In the genomic region with DNA sequence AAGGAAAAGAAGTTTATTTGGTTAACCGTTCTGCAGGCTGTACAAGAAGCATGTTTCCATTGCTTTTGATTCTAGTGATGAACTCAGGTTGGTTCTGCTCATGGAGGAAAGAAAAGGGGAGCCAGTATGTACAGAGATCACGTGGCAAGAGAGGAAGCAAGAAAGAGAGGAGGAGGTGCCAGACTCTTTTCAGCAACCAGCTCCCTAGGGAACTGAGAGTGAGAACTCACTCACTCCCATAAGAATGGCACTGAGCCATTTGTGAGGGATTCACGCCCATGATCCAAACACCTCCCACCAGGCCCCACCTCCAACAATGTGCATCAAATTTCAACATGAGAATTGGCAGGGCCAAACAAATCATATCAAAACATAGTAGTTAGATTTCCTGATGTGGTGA, we compare ENCODE assay signal across 11 cellular contexts.
DNase-seq lines count a peak whose midpoint lies in the region; ATAC-seq and TF ChIP-seq lines count a peak whose summit lies in the region.
"Had no signal": no experiment of that assay in that cellular context is flagged by ENCODE, and none has a peak within 500 bp of the region (broad histone marks: within the 10 kb centered on the region; RNA-seq: fewer than 3 reads in every experiment).

No MANE protein-coding gene starts in this region.

- no peak overlapping the region for H3K4me3 ChIP-seq in A673 (ENCODE audit: low read depth, low read length, poor library complexity, severe bottlenecking)
- H3K4me3 ChIP-seq in fibroblast of pulmonary artery (replicated peaks; ENCODE audit: low read depth, low read length) = no peak overlapping the region
- H3K4me3 ChIP-seq in transverse colon = no peak overlapping the region
- H3K4me3 ChIP-seq: heart left ventricle had no signal

- no peaks in the 10 kb centered on the region for H3K27me3 ChIP-seq in A673 (replicated peaks; ENCODE audit: insufficient read depth, low read depth, low read length, poor library complexity)
- no peaks in the 10 kb centered on the region for H3K27me3 ChIP-seq in transverse colon
- H3K27me3 ChIP-seq: heart left ventricle had no signal

- TF ChIP-seq CTCF in A673 (conservative IDR thresholded peaks at IDR 0.05; ENCODE audit: low read depth, low read length) (no peak), fibroblast of pulmonary artery (IDR thresholded peaks at IDR 0.05; ENCODE audit: low read length, missing control alignments) (no peak), transverse colon (IDR thresholded peaks at IDR 0.05) (no peak)

- peak; percentile 56 for ATAC-seq in GM21423 (IDR thresholded peaks at IDR 0.05; ENCODE audit: unreplicated experiment)
- ATAC-seq in GM18505 (IDR thresholded peaks at IDR 0.05; ENCODE audit: unreplicated experiment) = no peak
- ATAC-seq: Panc1 had no signal

- no peaks in the 10 kb centered on the region for H3K9me3 ChIP-seq in A673 (ENCODE audit: low read depth, low read length, poor library complexity, severe bottlenecking)
- H3K9me3 ChIP-seq in transverse colon = no peaks in the 10 kb centered on the region
- H3K9me3 ChIP-seq: heart left ventricle had no signal

- H3K36me3 ChIP-seq in A673 (ENCODE audit: insufficient read depth, low read length, poor library complexity, severe bottlenecking) = no peaks in the 10 kb centered on the region
- H3K36me3 ChIP-seq in transverse colon = no peaks in the 10 kb centered on the region
- H3K36me3 ChIP-seq: heart left ventricle had no signal

- CTCF ChIA-PET in A673 (lab: Charles Lee) = no interaction called here

- TF ChIP-seq EP300 in transverse colon (IDR thresholded peaks at IDR 0.05; ENCODE audit: low read depth) = no peak

- WGBS in transverse colon (ENCODE audit: low coverage in 1 of 2), 2 donors = 20 to 53% methylated on average over 2 to 3 of the region's 3 CpGs

- POLR2A ChIA-PET in A673 (lab: Charles Lee; ENCODE audit: low non-redundant PET) = no interaction called here

- intact Hi-C loops in A673 (cut with micrococcal nuclease; ENCODE audit: unreplicated experiment) = no loop called here
- intact Hi-C loops in transverse colon (cut with DNase I; ENCODE audit: low total_unique reads) = no loop called here

- H3K4me1 ChIP-seq in A673 (ENCODE audit: insufficient read depth, low read length, poor library complexity, severe bottlenecking) (peaks cover 8% of the 10 kb centered on the region), transverse colon (no peaks in the 10 kb centered on the region)
- H3K4me1 ChIP-seq: heart left ventricle had no signal

- BruUV-seq in A673 (replicated peaks; lab: Mats Ljungman, UMichigan) = no TSS peak

- in situ Hi-C loops in transverse colon (cut with MboI; ENCODE audit: low pct_ligation_motif_present in 1 of 4, low pct_unique_long_range_greater_than_20kb in 1 of 4, low sequenced_read_pairs in 3 of 4) = no loop called here

- peak; percentile 93 for DNase-seq in A673 (ENCODE audit: low spot score)
- DNase-seq in NCI-H226 = peak; percentile 44
- DNase-seq in fibroblast of pulmonary artery (ENCODE audit: low read depth) = peak; percentile 64
- DNase-seq in mesenteric fat pad (ENCODE audit: low spot score) = no peak
- no peak for DNase-seq in transverse colon
- DNase-seq in NCI-H1694 treated with DMSO at 0.1 percent for 48 hours (lab: John Stamatoyannopoulos, UW) = no peak
- DNase-seq: activated T-cell treated with anti-CD3 and anti-CD28 coated beads, Interleukin-2, amount 50 U/mL, for 72 hours had no signal

- peak overlapping the region; percentile 3 for H3K27ac ChIP-seq in A673 (ENCODE audit: low read depth, low read length, poor library complexity, severe bottlenecking)
- H3K27ac ChIP-seq in transverse colon = no peak overlapping the region
- H3K27ac ChIP-seq: heart left ventricle had no signal

- no peak for TF ChIP-seq POLR2A in GM18505 (IDR thresholded peaks at IDR 0.05; ENCODE audit: borderline replicate concordance, extremely low read depth, insufficient read depth, insufficient read length)
- TF ChIP-seq POLR2A in transverse colon (IDR thresholded peaks at IDR 0.05) = no peak

Comparison
In these comparisons a context has a peak if more than half of its experiments do, and no peak if none do; other contexts are left out.
1. DNase-seq: peak in A673 (single experiment), NCI-H226 (single experiment) and fibroblast of pulmonary artery (single experiment); none in mesenteric fat pad (single experiment), transverse colon (single experiment) and NCI-H1694 treated with DMSO at 0.1 percent for 48 hours (single experiment).